Comparison of ENCODE assay signal across 16 cellular contexts in the genomic region with DNA sequence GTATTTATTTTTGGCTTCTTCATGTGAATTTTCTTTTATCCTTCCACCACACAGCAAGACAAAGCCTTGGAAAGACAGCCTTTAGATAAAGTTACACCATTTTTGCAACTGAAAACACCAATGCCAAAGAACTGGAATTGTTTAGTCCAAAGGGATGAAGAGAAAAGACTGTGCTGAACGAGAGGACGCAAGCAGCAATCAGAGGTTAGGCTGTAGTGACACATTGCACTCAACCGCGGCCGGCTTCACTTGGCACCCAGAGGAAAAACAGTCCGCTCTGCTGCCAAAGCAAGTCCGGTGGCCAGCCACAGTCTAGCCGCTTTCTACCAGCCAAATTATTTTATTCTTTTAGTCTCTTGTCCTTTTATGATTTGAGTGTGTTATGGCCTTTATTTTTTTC. TPM values are rescaled to one million over a fixed set of nuclear protein-coding genes. Genes with fewer than 3 reads are reported as not detected.
DNase-seq lines count a peak whose midpoint lies in the region; ATAC-seq, FAIRE-seq and TF ChIP-seq lines count a peak whose summit lies in the region.
"Had no signal": no experiment of that assay in that cellular context is flagged by ENCODE, and none has a peak within 500 bp of the region (broad histone marks: within the 10 kb centered on the region; RNA-seq: fewer than 3 reads in every experiment).

No MANE protein-coding gene starts in this region.

- CTCF ChIA-PET in activated CD4-positive, alpha-beta T cell treated with anti-CD3 and anti-CD28 coated beads, Interleukin-2, amount 10 ng/mL, durations not matched to agents 7 days and 5 days (lab: Charles Lee) = no interaction called here

- H4K20me1 ChIP-seq in astrocyte (ENCODE audit: insufficient read depth, low read length) = no peaks in the 10 kb centered on the region

- H3K27me3 ChIP-seq in astrocyte (ENCODE audit: insufficient read depth, low read length) (no peaks in the 10 kb centered on the region), left ventricle myocardium inferior (ENCODE audit: low read depth) (no peaks in the 10 kb centered on the region), neuronal stem cell (ENCODE audit: control insufficient read depth in 3 of 3, insufficient read depth in 3 of 3, low read depth in 1 of 3, low read length in 3 of 3) (no peaks in the 10 kb centered on the region), upper lobe of right lung (no peaks in the 10 kb centered on the region)
- H3K27me3 ChIP-seq: neutrophil had no signal

- no peak overlapping the region for H3K4ac ChIP-seq in neuronal stem cell (ENCODE audit: low read length)

- no peak overlapping the region for H3K14ac ChIP-seq in neuronal stem cell (ENCODE audit: low read length)

- H3K36me3 ChIP-seq in astrocyte (ENCODE audit: insufficient read depth, low read length) (no peaks in the 10 kb centered on the region), left ventricle myocardium inferior (peaks cover 9% of the 10 kb centered on the region), neuronal stem cell (replicated peaks in 1 of 2; ENCODE audit: control insufficient read depth in 2 of 2, insufficient read depth in 2 of 2, low read length in 2 of 2) (peaks cover 0 to 2% of the 10 kb centered on the region in 2 donors), upper lobe of right lung (no peaks in the 10 kb centered on the region)
- H3K36me3 ChIP-seq: neutrophil had no signal

- peak; percentile 19 for DNase-seq in astrocyte (ENCODE audit: low read depth)
- DNase-seq in left ventricle myocardium inferior = peak; percentile 65
- DNase-seq in neuronal stem cell (ENCODE audit: low spot score) = no peak
- DNase-seq in upper lobe of right lung = peak; percentile 67
- DNase-seq in activated CD4-positive, alpha-beta T cell treated with anti-CD3 and anti-CD28 coated beads, Interleukin-2, amount 10 ng/mL, durations not matched to agents 7 days and 5 days = no peak
- no peak for DNase-seq in activated gamma-delta T cell (lab: John Stamatoyannopoulos, UW)
- DNase-seq: activated B cell treated with CpG ODN at 0.5 μM for 24 hours; CD8-positive, alpha-beta T cell; dermis blood vessel endothelial cell; foreskin fibroblast; GF-D8; stimulated activated CD4-positive, alpha-beta T cell treated with anti-CD3 and anti-CD28 coated beads, Interleukin-2, amount 100 ng/mL, for 48 hours had no signal

- H3K4me1 ChIP-seq in astrocyte (ENCODE audit: insufficient read depth, low read length) (no peaks in the 10 kb centered on the region), left ventricle myocardium inferior (peaks cover 49% of the 10 kb centered on the region), neuronal stem cell (ENCODE audit: control insufficient read depth in 2 of 2, insufficient read depth in 1 of 2, low read depth in 1 of 2, low read length in 2 of 2) (peaks cover 0 to 7% of the 10 kb centered on the region in 2 donors), upper lobe of right lung (peaks cover 24% of the 10 kb centered on the region)

- TF ChIP-seq CTCF in astrocyte (IDR thresholded peaks at IDR 0.05; ENCODE audit: insufficient read depth, low read depth, low read length) (no peak), left ventricle myocardium inferior (IDR thresholded peaks at IDR 0.05; ENCODE audit: borderline replicate concordance) (no peak), upper lobe of right lung (IDR thresholded peaks at IDR 0.05) (no peak)

- no peaks in the 10 kb centered on the region for H3K36me3 Mint-ChIP-seq in astrocyte (ENCODE audit: low read depth, unreplicated experiment)
- no peaks in the 10 kb centered on the region for H3K36me3 Mint-ChIP-seq in activated CD4-positive, alpha-beta T cell treated with anti-CD3 and anti-CD28 coated beads, Interleukin-2, amount 10 ng/mL, durations not matched to agents 7 days and 5 days (ENCODE audit: low read depth)
- H3K36me3 Mint-ChIP-seq: CD8-positive, alpha-beta T cell; stimulated activated memory B cell treated with anti-CD40 and anti-IgM and Interleukin-4, amounts not matched to agents 10 μg/mL and 1 μg/mL and 100 μg/mL, for 72 hours had no signal

- H2BK120ac ChIP-seq in neuronal stem cell (ENCODE audit: low read depth, low read length) = no peak overlapping the region

- no peak overlapping the region for H3K4me2 ChIP-seq in astrocyte (ENCODE audit: low read length)
- H3K4me2 ChIP-seq in neuronal stem cell (ENCODE audit: insufficient read depth, low read length, poor library complexity, severe bottlenecking) = no peak overlapping the region

- H3K9me3 Mint-ChIP-seq in astrocyte (ENCODE audit: unreplicated experiment) = no peaks in the 10 kb centered on the region
- H3K9me3 Mint-ChIP-seq in activated CD4-positive, alpha-beta T cell treated with anti-CD3 and anti-CD28 coated beads, Interleukin-2, amount 10 ng/mL, durations not matched to agents 7 days and 5 days = no peaks in the 10 kb centered on the region
- H3K9me3 Mint-ChIP-seq: activated B cell treated with CpG ODN at 0.5 μM for 24 hours; CD8-positive, alpha-beta T cell had no signal

- no peak overlapping the region for H2BK15ac ChIP-seq in neuronal stem cell (ENCODE audit: low read length)

- H2AFZ ChIP-seq in astrocyte (ENCODE audit: low read depth, low read length) (no peak overlapping the region), neuronal stem cell (ENCODE audit: low read length) (peak overlapping the region; percentile 50)

- no peaks in the 10 kb centered on the region for H3K79me1 ChIP-seq in neuronal stem cell (ENCODE audit: low read depth, low read length)

- H2AK5ac ChIP-seq in neuronal stem cell (ENCODE audit: low read depth, low read length) = no peak overlapping the region

- no peak overlapping the region for H3K4me3 Mint-ChIP-seq in astrocyte (ENCODE audit: unreplicated experiment)
- H3K4me3 Mint-ChIP-seq in activated CD4-positive, alpha-beta T cell treated with anti-CD3 and anti-CD28 coated beads, Interleukin-2, amount 10 ng/mL, durations not matched to agents 7 days and 5 days = no peak overlapping the region
- H3K4me3 Mint-ChIP-seq: activated B cell treated with CpG ODN at 0.5 μM for 24 hours; CD8-positive, alpha-beta T cell; stimulated activated memory B cell treated with anti-CD40 and anti-IgM and Interleukin-4, amounts not matched to agents 10 μg/mL and 1 μg/mL and 100 μg/mL, for 72 hours had no signal

- H3K9ac ChIP-seq in astrocyte (ENCODE audit: low read length) (no peak overlapping the region), neuronal stem cell (ENCODE audit: low read depth, low read length, poor library complexity) (no peak overlapping the region)

- H3K79me2 ChIP-seq in astrocyte (ENCODE audit: insufficient read depth, low read length) = no peaks in the 10 kb centered on the region

- ATAC-seq in upper lobe of right lung = peak; percentile 35
- no peak for ATAC-seq in GM19467 (IDR thresholded peaks at IDR 0.05; ENCODE audit: unreplicated experiment)
- ATAC-seq: CD8-positive, alpha-beta T cell; stimulated activated memory B cell treated with anti-CD40 and anti-IgM and Interleukin-4, amounts not matched to agents 10 μg/mL and 1 μg/mL and 100 μg/mL, for 72 hours had no signal

- H3K27ac ChIP-seq in astrocyte (ENCODE audit: low read depth, low read length) = no peak overlapping the region
- H3K27ac ChIP-seq in left ventricle myocardium inferior (replicated peaks) = peak overlapping the region; percentile 76
- H3K27ac ChIP-seq in neuronal stem cell (replicated peaks; ENCODE audit: low read length) = no peak overlapping the region
- no peak overlapping the region for H3K27ac ChIP-seq in upper lobe of right lung
- H3K27ac ChIP-seq: neutrophil had no signal

- no peak overlapping the region for H4K8ac ChIP-seq in neuronal stem cell (ENCODE audit: low read depth, low read length)

- no peaks in the 10 kb centered on the region for H3K9me3 ChIP-seq in astrocyte (ENCODE audit: insufficient read depth, low read depth, low read length)
- H3K9me3 ChIP-seq in left ventricle myocardium inferior (replicated peaks) = no peaks in the 10 kb centered on the region
- H3K9me3 ChIP-seq in neuronal stem cell (replicated peaks in 1 of 2; ENCODE audit: control insufficient read depth in 2 of 2, insufficient read depth in 1 of 2, low read depth in 1 of 2, low read length in 2 of 2) = no peaks in the 10 kb centered on the region
- no peaks in the 10 kb centered on the region for H3K9me3 ChIP-seq in upper lobe of right lung
- H3K9me3 ChIP-seq: neutrophil had no signal

- intact Hi-C loops in left ventricle myocardium inferior (cut with micrococcal nuclease) (no loop called here), upper lobe of right lung (cut with DNase I) (no loop called here)

- H3K4me3 ChIP-seq in astrocyte (ENCODE audit: insufficient read depth, low read depth, low read length) (no peak overlapping the region), left ventricle myocardium inferior (no peak overlapping the region), neuronal stem cell (ENCODE audit: low read length in 2 of 2) (no peak overlapping the region), upper lobe of right lung (no peak overlapping the region)

- no peak overlapping the region for H4K91ac ChIP-seq in neuronal stem cell (ENCODE audit: low read depth, low read length, poor library complexity)

- no peak overlapping the region for H2BK12ac ChIP-seq in neuronal stem cell (ENCODE audit: low read length)

- FAIRE-seq in astrocyte (lab: Jason Lieb, UNC) = no peak

- H2BK5ac ChIP-seq in neuronal stem cell (ENCODE audit: low read length) = no peak overlapping the region

- H3K23ac ChIP-seq in neuronal stem cell (ENCODE audit: low read depth, low read length, poor library complexity) = no peak overlapping the region

- H3K27ac Mint-ChIP-seq in astrocyte (ENCODE audit: unreplicated experiment) = no peak overlapping the region
- H3K27ac Mint-ChIP-seq in activated CD4-positive, alpha-beta T cell treated with anti-CD3 and anti-CD28 coated beads, Interleukin-2, amount 10 ng/mL, durations not matched to agents 7 days and 5 days = no peak overlapping the region
- H3K27ac Mint-ChIP-seq: activated B cell treated with CpG ODN at 0.5 μM for 24 hours; CD8-positive, alpha-beta T cell; stimulated activated memory B cell treated with anti-CD40 and anti-IgM and Interleukin-4, amounts not matched to agents 10 μg/mL and 1 μg/mL and 100 μg/mL, for 72 hours had no signal

- no peak overlapping the region for H3K18ac ChIP-seq in neuronal stem cell (ENCODE audit: low read length)

- H3K4me1 Mint-ChIP-seq in astrocyte (ENCODE audit: low read depth, unreplicated experiment) = peaks cover 20% of the 10 kb centered on the region
- no peaks in the 10 kb centered on the region for H3K4me1 Mint-ChIP-seq in activated CD4-positive, alpha-beta T cell treated with anti-CD3 and anti-CD28 coated beads, Interleukin-2, amount 10 ng/mL, durations not matched to agents 7 days and 5 days
- H3K4me1 Mint-ChIP-seq: activated B cell treated with CpG ODN at 0.5 μM for 24 hours; stimulated activated memory B cell treated with anti-CD40 and anti-IgM and Interleukin-4, amounts not matched to agents 10 μg/mL and 1 μg/mL and 100 μg/mL, for 72 hours had no signal

- POLR2A ChIA-PET in activated CD4-positive, alpha-beta T cell treated with anti-CD3 and anti-CD28 coated beads, Interleukin-2, amount 10 ng/mL, durations not matched to agents 7 days and 5 days (lab: Charles Lee) = no interaction called here

- H3K27me3 Mint-ChIP-seq in astrocyte (ENCODE audit: low read depth, unreplicated experiment) = no peaks in the 10 kb centered on the region
- peaks cover 2% of the 10 kb centered on the region for H3K27me3 Mint-ChIP-seq in activated CD4-positive, alpha-beta T cell treated with anti-CD3 and anti-CD28 coated beads, Interleukin-2, amount 10 ng/mL, durations not matched to agents 7 days and 5 days
- H3K27me3 Mint-ChIP-seq: activated B cell treated with CpG ODN at 0.5 μM for 24 hours; stimulated activated memory B cell treated with anti-CD40 and anti-IgM and Interleukin-4, amounts not matched to agents 10 μg/mL and 1 μg/mL and 100 μg/mL, for 72 hours had no signal

- no CpG with 5 or more reads among the region's 8 CpGs for WGBS in neuronal stem cell (ENCODE audit: extremely low coverage in 2 of 2, insufficient read length in 2 of 2, insufficient replicate concordance in 1 of 2), 2 donors

RNA-seq across cellular contexts. Expression of gene KCNJ8, which starts 49.1 kb away (rescaled TPM):
- total RNA-seq in astrocyte (0.93 and 1.0 TPM in 2 replicates), left ventricle myocardium inferior (51.3 TPM), upper lobe of right lung (20.9 TPM)
- 1.6 TPM for polyA plus RNA-seq in neuronal stem cell (2013, experiment 1 of 2)
- 1.8 TPM for polyA plus RNA-seq in neuronal stem cell (2013, experiment 2 of 2)
- total RNA-seq in activated CD4-positive, alpha-beta T cell treated with anti-CD3 and anti-CD28 coated beads, Interleukin-2, amount 10 ng/mL, durations not matched to agents 7 days and 5 days = not detected
- total RNA-seq: activated B cell treated with CpG ODN at 0.5 μM for 24 hours; CD8-positive, alpha-beta T cell; OCI-LY7 had no signal

Comparison
In these comparisons a context has a peak if more than half of its experiments do, and no peak if none do; other contexts are left out.
1. DNase-seq: peak in astrocyte (single experiment), left ventricle myocardium inferior (single experiment) and upper lobe of right lung (single experiment); none in neuronal stem cell (single experiment), activated CD4-positive, alpha-beta T cell treated with anti-CD3 and anti-CD28 coated beads, Interleukin-2, amount 10 ng/mL, durations not matched to agents 7 days and 5 days (single experiment) and activated gamma-delta T cell (single experiment).
2. RNA of gene KCNJ8, which starts 49.1 kb away (total RNA-seq): 51.3 TPM in left ventricle myocardium inferior (single experiment) and 20.9 TPM in upper lobe of right lung (single experiment); 0.93 to 1.0 TPM in astrocyte and not detected in activated CD4-positive, alpha-beta T cell treated with anti-CD3 and anti-CD28 coated beads, Interleukin-2, amount 10 ng/mL, durations not matched to agents 7 days and 5 days; every median in the first group is over 10 times any median in the second.